In the genomic region with DNA sequence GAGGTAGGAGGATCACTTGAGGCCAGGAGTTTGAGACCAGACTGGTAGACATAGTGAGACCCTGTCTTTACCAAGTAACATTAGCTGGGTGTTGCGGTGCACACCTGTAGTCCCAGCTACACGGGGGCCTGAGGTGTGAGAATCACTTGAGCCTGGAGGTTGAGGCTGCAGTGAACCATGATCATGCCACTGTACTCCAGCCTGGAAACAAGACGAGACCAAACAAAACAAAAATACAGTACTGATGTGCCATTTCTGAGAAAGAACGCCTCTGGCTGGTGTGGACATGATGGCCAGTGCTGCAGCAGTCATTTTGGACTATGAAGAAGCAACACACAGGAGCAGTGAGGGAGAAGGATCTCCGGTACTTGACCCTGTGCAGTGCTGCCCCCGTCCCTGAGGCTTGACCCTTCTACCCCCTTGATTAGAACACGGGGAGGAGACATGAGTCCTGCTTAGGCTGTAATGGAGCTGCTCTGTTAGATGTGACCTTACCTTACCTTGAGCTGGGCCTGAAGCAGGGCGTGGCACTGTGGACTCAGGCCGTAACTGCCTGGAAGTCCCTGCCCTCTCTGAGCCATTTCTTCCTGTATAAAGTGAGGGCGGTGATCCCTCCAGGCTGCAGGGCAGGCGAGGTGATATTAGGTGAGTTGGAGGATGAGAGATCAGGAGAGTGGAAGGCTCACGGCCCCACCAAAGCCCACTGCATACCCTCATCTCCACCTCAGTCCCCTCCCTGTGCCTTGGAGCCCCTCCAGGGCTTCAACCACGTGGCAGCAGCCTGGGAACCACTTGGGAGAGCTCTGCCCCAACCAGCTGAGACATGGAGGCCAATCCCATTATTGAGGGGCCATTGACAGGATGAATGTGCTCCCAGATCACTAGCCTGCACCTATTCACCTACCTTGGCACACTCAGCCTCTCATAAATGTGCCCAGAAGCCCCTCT, we compare ENCODE assay signal across 1 cellular context.
TF ChIP-seq lines count a peak whose summit lies in the region.

No MANE protein-coding gene starts in this region.

TF ChIP-seq in K562, 482 proteins besides CTCF, POLR2A, EP300 and RAD21 (continued from another document and continues in another):
- TF ChIP-seq, protein P1, sequence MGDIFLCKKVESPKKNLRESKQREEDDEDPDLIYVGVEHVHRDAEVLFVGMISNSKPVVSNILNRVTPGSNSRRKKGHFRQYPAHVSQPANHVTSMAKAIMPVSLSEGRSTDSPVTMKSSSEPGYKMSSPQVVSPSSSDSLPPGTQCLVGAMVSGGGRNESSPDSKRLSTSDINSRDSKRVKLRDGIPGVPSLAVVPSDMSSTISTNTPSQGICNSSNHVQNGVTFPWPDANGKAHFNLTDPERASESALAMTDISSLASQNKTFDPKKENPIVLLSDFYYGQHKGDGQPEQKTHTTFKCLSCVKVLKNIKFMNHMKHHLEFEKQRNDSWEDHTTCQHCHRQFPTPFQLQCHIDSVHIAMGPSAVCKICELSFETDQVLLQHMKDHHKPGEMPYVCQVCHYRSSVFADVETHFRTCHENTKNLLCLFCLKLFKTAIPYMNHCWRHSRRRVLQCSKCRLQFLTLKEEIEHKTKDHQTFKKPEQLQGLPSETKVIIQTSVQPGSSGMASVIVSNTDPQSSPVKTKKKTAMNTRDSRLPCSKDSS (IDR thresholded peaks at IDR 0.05; ENCODE audit: low read depth, partially characterized antibody), result no peak
- TF ChIP-seq ILF3 (IDR thresholded peaks at IDR 0.05; ENCODE audit: borderline replicate concordance) (peak; percentile 38; the same call in 1 of the 2 replicates), STAT5B (CRISPR knock-in tag; IDR thresholded peaks at IDR 0.05) (no peak), MED1 (CRISPR knock-in tag; IDR thresholded peaks at IDR 0.05; ENCODE audit: borderline replicate concordance) (no peak), ZSCAN32 (CRISPR knock-in tag; IDR thresholded peaks at IDR 0.05) (no peak), MTF1 (CRISPR knock-in tag; IDR thresholded peaks at IDR 0.05; ENCODE audit: borderline replicate concordance) (no peak), GABPB1 (CRISPR knock-in tag; IDR thresholded peaks at IDR 0.05) (no peak; the same call in 1 of the 2 replicates), DPF2 (IDR thresholded peaks at IDR 0.05) (no peak; the same call in none of the 2 replicates), MYBL2 (IDR thresholded peaks at IDR 0.05; ENCODE audit: low read depth) (no peak), MYBL2 (CRISPR knock-in tag; IDR thresholded peaks at IDR 0.05; ENCODE audit: borderline replicate concordance) (no peak), ZNF717 (CRISPR knock-in tag; IDR thresholded peaks at IDR 0.05) (no peak), CCAR2 (IDR thresholded peaks at IDR 0.05; ENCODE audit: low read depth, low read length) (no peak), ZNF398 (CRISPR knock-in tag; IDR thresholded peaks at IDR 0.05) (no peak), ZFP30 (CRISPR knock-in tag; IDR thresholded peaks at IDR 0.05; ENCODE audit: borderline replicate concordance) (no peak), KHSRP (IDR thresholded peaks at IDR 0.05) (no peak), SMC3 (conservative IDR thresholded peaks at IDR 0.05; ENCODE audit: insufficient read depth, low read depth, low read length) (no peak), TCF7L2 (IDR thresholded peaks at IDR 0.05; ENCODE audit: low read depth, low read length) (no peak), FOXK1 (CRISPR knock-in tag; IDR thresholded peaks at IDR 0.05; ENCODE audit: borderline replicate concordance) (0 out of 2 replicates have a peak, but pooled peaks have one; percentile 41), JUND (IDR thresholded peaks at IDR 0.05; ENCODE audit: borderline replicate concordance, low read depth, low read length) (no peak), JUND (tag; IDR thresholded peaks at IDR 0.05; ENCODE audit: borderline replicate concordance, low read depth, low read length) (peak; percentile 45; the same call in 1 of the 3 replicates), ZNF124 (CRISPR knock-in tag; IDR thresholded peaks at IDR 0.05) (no peak), RUNX1 (IDR thresholded peaks at IDR 0.05; ENCODE audit: low read depth) (no peak), NCOA6 (IDR thresholded peaks at IDR 0.05) (no peak), SMARCA5 (IDR thresholded peaks at IDR 0.05) (peak; percentile 85; the same call in 1 of the 2 replicates), TRIM25 (IDR thresholded peaks at IDR 0.05; ENCODE audit: borderline replicate concordance) (no peak), ETV6 (IDR thresholded peaks at IDR 0.05; ENCODE audit: borderline replicate concordance in 1 of 2, low read depth in 2 of 2, low read length in 1 of 2) (no peak), ETV6 (CRISPR knock-in tag; IDR thresholded peaks at IDR 0.05; ENCODE audit: borderline replicate concordance) (no peak), TRIM24 (IDR thresholded peaks at IDR 0.05) (no peak), E2F4 (CRISPR knock-in tag; IDR thresholded peaks at IDR 0.05; ENCODE audit: low read depth) (no peak), CREB1 (IDR thresholded peaks at IDR 0.05) (no peak), CREB1 (CRISPR knock-in tag; IDR thresholded peaks at IDR 0.05) (no peak), SUPT5H (IDR thresholded peaks at IDR 0.05) (peak; percentile 42), HDAC6 (IDR thresholded peaks at IDR 0.05; ENCODE audit: low read depth, low read length) (no peak), DDX20 (tag; IDR thresholded peaks at IDR 0.05; ENCODE audit: low read depth) (no peak), ZBTB9 (CRISPR knock-in tag; IDR thresholded peaks at IDR 0.05) (no peak), XRCC5 (IDR thresholded peaks at IDR 0.05; ENCODE audit: low read depth, low read length) (no peak), KLF1 (tag; IDR thresholded peaks at IDR 0.05) (0 out of 2 replicates have a peak, but pooled peaks have one; percentile 73), SRSF7 (optimal IDR thresholded peaks at IDR 0.05; ENCODE audit: low read depth, low read length) (no peak), CREM (IDR thresholded peaks at IDR 0.05; ENCODE audit: low read depth) (no peak), E2F3 (CRISPR knock-in tag; IDR thresholded peaks at IDR 0.05) (no peak), MIER1 (IDR thresholded peaks at IDR 0.05; ENCODE audit: low read depth) (no peak), ZFP36 (IDR thresholded peaks at IDR 0.05; ENCODE audit: low read depth, low read length, partially characterized antibody) (no peak), HNRNPUL1 (IDR thresholded peaks at IDR 0.05; ENCODE audit: low read length) (peak; percentile 87; the same call in 1 of the 2 replicates), IFI16 (CRISPR knock-in tag; IDR thresholded peaks at IDR 0.05) (no peak), ZNF780A (CRISPR knock-in tag; IDR thresholded peaks at IDR 0.05) (no peak), TCF7 (IDR thresholded peaks at IDR 0.05; ENCODE audit: borderline replicate concordance) (0 out of 2 replicates have a peak, but pooled peaks have one; percentile 9)
- TF ChIP-seq, protein P2, sequence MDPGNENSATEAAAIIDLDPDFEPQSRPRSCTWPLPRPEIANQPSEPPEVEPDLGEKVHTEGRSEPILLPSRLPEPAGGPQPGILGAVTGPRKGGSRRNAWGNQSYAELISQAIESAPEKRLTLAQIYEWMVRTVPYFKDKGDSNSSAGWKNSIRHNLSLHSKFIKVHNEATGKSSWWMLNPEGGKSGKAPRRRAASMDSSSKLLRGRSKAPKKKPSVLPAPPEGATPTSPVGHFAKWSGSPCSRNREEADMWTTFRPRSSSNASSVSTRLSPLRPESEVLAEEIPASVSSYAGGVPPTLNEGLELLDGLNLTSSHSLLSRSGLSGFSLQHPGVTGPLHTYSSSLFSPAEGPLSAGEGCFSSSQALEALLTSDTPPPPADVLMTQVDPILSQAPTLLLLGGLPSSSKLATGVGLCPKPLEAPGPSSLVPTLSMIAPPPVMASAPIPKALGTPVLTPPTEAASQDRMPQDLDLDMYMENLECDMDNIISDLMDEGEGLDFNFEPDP (CRISPR knock-in tag; IDR thresholded peaks at IDR 0.05), result no peak
- TF ChIP-seq, protein P3, sequence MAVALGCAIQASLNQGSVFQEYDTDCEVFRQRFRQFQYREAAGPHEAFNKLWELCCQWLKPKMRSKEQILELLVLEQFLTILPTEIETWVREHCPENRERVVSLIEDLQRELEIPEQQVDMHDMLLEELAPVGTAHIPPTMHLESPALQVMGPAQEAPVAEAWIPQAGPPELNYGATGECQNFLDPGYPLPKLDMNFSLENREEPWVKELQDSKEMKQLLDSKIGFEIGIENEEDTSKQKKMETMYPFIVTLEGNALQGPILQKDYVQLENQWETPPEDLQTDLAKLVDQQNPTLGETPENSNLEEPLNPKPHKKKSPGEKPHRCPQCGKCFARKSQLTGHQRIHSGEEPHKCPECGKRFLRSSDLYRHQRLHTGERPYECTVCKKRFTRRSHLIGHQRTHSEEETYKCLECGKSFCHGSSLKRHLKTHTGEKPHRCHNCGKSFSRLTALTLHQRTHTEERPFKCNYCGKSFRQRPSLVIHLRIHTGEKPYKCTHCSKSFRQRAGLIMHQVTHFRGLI (CRISPR knock-in tag; IDR thresholded peaks at IDR 0.05), result no peak
- TF ChIP-seq, protein P4, sequence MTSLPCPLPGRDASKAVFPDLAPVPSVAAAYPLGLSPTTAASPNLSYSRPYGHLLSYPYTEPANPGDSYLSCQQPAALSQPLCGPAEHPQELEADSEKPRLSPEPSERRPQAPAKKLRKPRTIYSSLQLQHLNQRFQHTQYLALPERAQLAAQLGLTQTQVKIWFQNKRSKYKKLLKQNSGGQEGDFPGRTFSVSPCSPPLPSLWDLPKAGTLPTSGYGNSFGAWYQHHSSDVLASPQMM (CRISPR knock-in tag; IDR thresholded peaks at IDR 0.05), result no peak
- TF ChIP-seq, protein P5, sequence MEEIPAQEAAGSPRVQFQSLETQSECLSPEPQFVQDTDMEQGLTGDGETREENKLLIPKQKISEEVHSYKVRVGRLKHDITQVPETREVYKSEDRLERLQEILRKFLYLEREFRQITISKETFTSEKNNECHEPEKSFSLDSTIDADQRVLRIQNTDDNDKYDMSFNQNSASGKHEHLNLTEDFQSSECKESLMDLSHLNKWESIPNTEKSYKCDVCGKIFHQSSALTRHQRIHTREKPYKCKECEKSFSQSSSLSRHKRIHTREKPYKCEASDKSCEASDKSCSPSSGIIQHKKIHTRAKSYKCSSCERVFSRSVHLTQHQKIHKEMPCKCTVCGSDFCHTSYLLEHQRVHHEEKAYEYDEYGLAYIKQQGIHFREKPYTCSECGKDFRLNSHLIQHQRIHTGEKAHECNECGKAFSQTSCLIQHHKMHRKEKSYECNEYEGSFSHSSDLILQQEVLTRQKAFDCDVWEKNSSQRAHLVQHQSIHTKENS (CRISPR knock-in tag; IDR thresholded peaks at IDR 0.05), result no peak
